Comparison of ENCODE assay signal across 16 cellular contexts in genomic region chr5:159071382-159071781, GRCh38. TPM values are rescaled to one million over a fixed set of nuclear protein-coding genes. Genes with fewer than 3 reads are reported as not detected.
DNase-seq lines count a peak whose midpoint lies in the region; ATAC-seq, FAIRE-seq and TF ChIP-seq lines count a peak whose summit lies in the region.
"Had no signal": no experiment of that assay in that cellular context is flagged by ENCODE, and none has a peak within 500 bp of the region (broad histone marks: within the 10 kb centered on the region; RNA-seq: fewer than 3 reads in every experiment).

No MANE protein-coding gene starts in this region.

- peaks cover 0 to 100% (median 84%) of the 10 kb centered on the region in 11 experiments; a peak in 17 of 22 replicates for H4K20me1 ChIP-seq in BLaER1 treated with 17β-estradiol and CSF1 and Interleukin-3, amounts not matched to agents 10 nM and 100 nM

- no peak overlapping the region for H3K4me3 ChIP-seq in BLaER1 treated with 17β-estradiol and CSF1 and Interleukin-3, amounts not matched to agents 10 nM and 100 nM
- no peak overlapping the region for H3K4me3 ChIP-seq in bronchial epithelial cell (ENCODE audit: low read depth, low read length)
- H3K4me3 ChIP-seq: sigmoid colon had no signal

- DNase-seq in DMS79 treated with DMSO at 0.1 percent for 48 hours (lab: John Stamatoyannopoulos, UW) = peak; percentile 87
- DNase-seq in NCI-H2107 (lab: John Stamatoyannopoulos, UW) = peak; percentile 85
- peak; percentile 3 for DNase-seq in bronchial epithelial cell (ENCODE audit: low read depth)
- no peak for DNase-seq in RPMI8226
- no peak for DNase-seq in head of caudate nucleus
- DNase-seq: activated effector memory CD4-positive, alpha-beta T cell treated with anti-CD3 and anti-CD28 coated beads, Interleukin-2, amount 50 U/mL, for 16 hours; foreskin keratinocyte; NCI-H774; nucleus accumbens; sigmoid colon; stimulated activated CD4-positive, alpha-beta T cell treated with anti-CD3 and anti-CD28 coated beads, Interleukin-1b, Interleukin-23, amount 100 ng/mL, for 48 hours had no signal

- intact Hi-C loops in head of caudate nucleus (cut with DNase I) = no loop called here

- no peak overlapping the region for H3K9ac ChIP-seq in BLaER1 treated with 17β-estradiol and CSF1 and Interleukin-3, amounts not matched to agents 10 nM and 100 nM

- no peak for TF ChIP-seq CTCF in bronchial epithelial cell (IDR thresholded peaks at IDR 0.05; ENCODE audit: insufficient read depth, low read length, severe bottlenecking)

- no peak for FAIRE-seq in bronchial epithelial cell (lab: Jason Lieb, UNC)
- FAIRE-seq: astrocyte had no signal

- no peaks in the 10 kb centered on the region for H3K9me3 ChIP-seq in BLaER1 treated with 17β-estradiol and CSF1 and Interleukin-3, amounts not matched to agents 10 nM and 100 nM (replicated peaks in 1 of 11)
- H3K9me3 ChIP-seq: sigmoid colon had no signal

- peaks cover 24 to 100% (median 99%) of the 10 kb centered on the region in 11 experiments; a peak in 20 of 22 replicates for H3K36me3 ChIP-seq in BLaER1 treated with 17β-estradiol and CSF1 and Interleukin-3, amounts not matched to agents 10 nM and 100 nM
- H3K36me3 ChIP-seq in bronchial epithelial cell (ENCODE audit: control insufficient read depth, insufficient read depth, low read length) = no peaks in the 10 kb centered on the region
- H3K36me3 ChIP-seq: sigmoid colon had no signal

- peak overlapping the region in 2 of 11 experiments; percentile 12 to 32; a peak in 2 of 22 replicates for H3K27ac ChIP-seq in BLaER1 treated with 17β-estradiol and CSF1 and Interleukin-3, amounts not matched to agents 10 nM and 100 nM
- H3K27ac ChIP-seq: foreskin keratinocyte, sigmoid colon had no signal

- ATAC-seq in GM18909 (IDR thresholded peaks at IDR 0.05; ENCODE audit: poor library complexity, unreplicated experiment) = no peak
- ATAC-seq: foreskin keratinocyte, left lobe of liver had no signal

- peaks cover 20 to 98% (median 48%) of the 10 kb centered on the region in 10 experiments for H3K4me1 ChIP-seq in BLaER1 treated with 17β-estradiol and CSF1 and Interleukin-3, amounts not matched to agents 10 nM and 100 nM
- H3K4me1 ChIP-seq: foreskin keratinocyte had no signal

- H3K4me2 ChIP-seq in BLaER1 treated with 17β-estradiol and CSF1 and Interleukin-3, amounts not matched to agents 10 nM and 100 nM = peak overlapping the region in 9 of 11 experiments; percentile 2 to 41 (median 27); a peak in 11 of 22 replicates

- H3K27me3 ChIP-seq in BLaER1 treated with 17β-estradiol and CSF1 and Interleukin-3, amounts not matched to agents 10 nM and 100 nM = no peaks in the 10 kb centered on the region
- H3K27me3 ChIP-seq in bronchial epithelial cell (ENCODE audit: control insufficient read depth, insufficient read depth, low read length) = peaks cover 2% of the 10 kb centered on the region
- H3K27me3 ChIP-seq: sigmoid colon had no signal

RNA-seq across cellular contexts. Expression of gene EBF1, which starts 28.3 kb away (rescaled TPM):
- total RNA-seq in bronchial epithelial cell = not detected in 2 replicates
- total RNA-seq: activated CD8-positive, alpha-beta memory T cell treated with anti-CD3 and anti-CD28 coated beads for 36 hours; foreskin keratinocyte had no signal

Comparison
In these comparisons a context has a peak if more than half of its experiments do, and no peak if none do; other contexts are left out.
1. DNase-seq: peak in DMS79 treated with DMSO at 0.1 percent for 48 hours (single experiment), NCI-H2107 (single experiment) and bronchial epithelial cell (single experiment); none in RPMI8226 (single experiment) and head of caudate nucleus (0 of 42).